ENCODE assay signal across 1 cellular context in genomic region chr14:97705107-97705506, GRCh38.
TF ChIP-seq lines count a peak whose summit lies in the region.

No MANE protein-coding gene starts in this region.

TF ChIP-seq in IMR-90, 13 proteins besides CTCF, POLR2A, EP300 and RAD21 (continued from another document):
- TF ChIP-seq USF2 (IDR thresholded peaks at IDR 0.05; ENCODE audit: low read depth, low read length) (no peak), CHD1 (IDR thresholded peaks at IDR 0.05; ENCODE audit: low read depth, low read length) (no peak), RCOR1 (IDR thresholded peaks at IDR 0.05; ENCODE audit: insufficient replicate concordance, low read length) (no peak), MAFK (IDR thresholded peaks at IDR 0.05; ENCODE audit: low read depth, low read length) (peak; percentile 96), RFX5 (IDR thresholded peaks at IDR 0.05; ENCODE audit: low read depth, low read length) (no peak), MAZ (IDR thresholded peaks at IDR 0.05; ENCODE audit: borderline replicate concordance, low read depth, low read length) (no peak), FOS (IDR thresholded peaks at IDR 0.05; ENCODE audit: low read depth, low read length) (no peak), MXI1 (IDR thresholded peaks at IDR 0.05; ENCODE audit: borderline replicate concordance, low read depth, low read length) (no peak), CEBPB (IDR thresholded peaks at IDR 0.05; ENCODE audit: low read depth, low read length) (no peak), NFE2L2 (IDR thresholded peaks at IDR 0.05; ENCODE audit: low read depth, low read length) (peak; percentile 81)
- TF ChIP-seq, protein P1, sequence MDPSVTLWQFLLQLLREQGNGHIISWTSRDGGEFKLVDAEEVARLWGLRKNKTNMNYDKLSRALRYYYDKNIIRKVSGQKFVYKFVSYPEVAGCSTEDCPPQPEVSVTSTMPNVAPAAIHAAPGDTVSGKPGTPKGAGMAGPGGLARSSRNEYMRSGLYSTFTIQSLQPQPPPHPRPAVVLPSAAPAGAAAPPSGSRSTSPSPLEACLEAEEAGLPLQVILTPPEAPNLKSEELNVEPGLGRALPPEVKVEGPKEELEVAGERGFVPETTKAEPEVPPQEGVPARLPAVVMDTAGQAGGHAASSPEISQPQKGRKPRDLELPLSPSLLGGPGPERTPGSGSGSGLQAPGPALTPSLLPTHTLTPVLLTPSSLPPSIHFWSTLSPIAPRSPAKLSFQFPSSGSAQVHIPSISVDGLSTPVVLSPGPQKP (IDR thresholded peaks at IDR 0.05; ENCODE audit: borderline replicate concordance, low read depth, low read length), result no peak
